In genomic region chr19:57748029-57748428, GRCh38 we compare ENCODE assay signal across 9 cellular contexts. TPM values are rescaled to one million over a fixed set of nuclear protein-coding genes. Genes with fewer than 3 reads are reported as not detected.
DNase-seq lines count a peak whose midpoint lies in the region; ATAC-seq and TF ChIP-seq lines count a peak whose summit lies in the region.
"Had no signal": no experiment of that assay in that cellular context is flagged by ENCODE, and none has a peak within 500 bp of the region (broad histone marks: within the 10 kb centered on the region; RNA-seq: fewer than 3 reads in every experiment).

No MANE protein-coding gene starts in this region.

- no peak for DNase-seq in Karpas-422
- DNase-seq in choroid plexus epithelial cell (ENCODE audit: low read depth), result no peak
- no peak for DNase-seq in naive thymus-derived CD4-positive, alpha-beta T cell
- DNase-seq in T-helper 9 cell, result no peak
- DNase-seq in amygdala (lab: John Stamatoyannopoulos, UW), result no peak
- no peak for DNase-seq in NCI-H82 (lab: John Stamatoyannopoulos, UW)
- DNase-seq in substantia nigra (lab: John Stamatoyannopoulos, UW), result no peak
- DNase-seq: NCI-H1048 had no signal

- peak overlapping the region in 3 of 9 donors; percentile 26 to 58 (median 44) for H3K27ac Mint-ChIP-seq in naive thymus-derived CD4-positive, alpha-beta T cell

- no peak overlapping the region for H2AFZ ChIP-seq in Karpas-422 (ENCODE audit: low read length)

- H3K79me2 ChIP-seq in Karpas-422 (ENCODE audit: low read length), result peaks cover 51% of the 10 kb centered on the region

- H3K27me3 Mint-ChIP-seq in naive thymus-derived CD4-positive, alpha-beta T cell, result no peaks in the 10 kb centered on the region

- H3K4me3 Mint-ChIP-seq in naive thymus-derived CD4-positive, alpha-beta T cell, result peak overlapping the region; percentile 76 to 99 (median 94)

- no peaks in the 10 kb centered on the region for H3K27me3 ChIP-seq in BLaER1
- no peaks in the 10 kb centered on the region for H3K27me3 ChIP-seq in Karpas-422 (ENCODE audit: low read length)
- H3K27me3 ChIP-seq in naive thymus-derived CD4-positive, alpha-beta T cell (ENCODE audit: control insufficient read depth in 2 of 2, insufficient read depth in 2 of 2, low read length in 2 of 2), result no peaks in the 10 kb centered on the region

- no peak for ATAC-seq in naive thymus-derived CD4-positive, alpha-beta T cell

- TF ChIP-seq CTCF in choroid plexus epithelial cell (conservative IDR thresholded peaks at IDR 0.05; ENCODE audit: low read depth, low read length), result no peak

- peaks cover 16% of the 10 kb centered on the region; the same call in 1 of the 2 replicates for H4K20me1 ChIP-seq in BLaER1
- no peaks in the 10 kb centered on the region for H4K20me1 ChIP-seq in Karpas-422 (ENCODE audit: insufficient read depth, low read depth, low read length)

- H3K4me2 ChIP-seq in BLaER1, result peak overlapping the region; percentile 98
- peak overlapping the region; percentile 97 for H3K4me2 ChIP-seq in Karpas-422 (ENCODE audit: low read depth, low read length, poor library complexity, severe bottlenecking)

- no peaks in the 10 kb centered on the region; the same call in 1 of the 2 replicates for H3K9me2 ChIP-seq in Karpas-422 (replicated peaks; ENCODE audit: insufficient read depth, low read length)

- H3K36me3 Mint-ChIP-seq in naive thymus-derived CD4-positive, alpha-beta T cell, result peaks cover 49 to 67% (median 60%) of the 10 kb centered on the region in 5 donors

- no peak overlapping the region for H3K9ac ChIP-seq in BLaER1
- H3K9ac ChIP-seq in Karpas-422 (ENCODE audit: low read length), result no peak overlapping the region

- peaks cover 15 to 89% (median 59%) of the 10 kb centered on the region in 11 donors for H3K9me3 Mint-ChIP-seq in naive thymus-derived CD4-positive, alpha-beta T cell

- H3K4me1 ChIP-seq in BLaER1, result peaks cover 23% of the 10 kb centered on the region
- H3K4me1 ChIP-seq in Karpas-422 (ENCODE audit: low read length), result peaks cover 11% of the 10 kb centered on the region
- H3K4me1 ChIP-seq in naive thymus-derived CD4-positive, alpha-beta T cell (ENCODE audit: control insufficient read depth in 2 of 2, insufficient read depth in 2 of 2, low read length in 2 of 2), result peaks cover 6 to 16% of the 10 kb centered on the region in 2 donors

- CTCF ChIA-PET in naive thymus-derived CD4-positive, alpha-beta T cell (lab: Charles Lee), result no interaction called here

- POLR2A ChIA-PET in naive thymus-derived CD4-positive, alpha-beta T cell (lab: Charles Lee), result interaction anchor here (1.1 to 2.2 kb wide), 2 partner anchors 20 to 67 kb away, joined by 8 to 13 read pairs; partner anchors contain the start of genes ZNF552 and ZNF671

- intact Hi-C loops in naive thymus-derived CD4-positive, alpha-beta T cell (cut with micrococcal nuclease), result loop anchor here (5.0 kb wide), 3 partner anchors 171 to 336 kb away; partner anchors contain the start of genes ZNF17 (in 1 of the 2), ZNF256 (in 1 of the 2) and ZNF416 (in 1 of the 2)

- H3K4me3 ChIP-seq in BLaER1 (peak overlapping the region; percentile 97), Karpas-422 (ENCODE audit: low read length) (peak overlapping the region; percentile 93), choroid plexus epithelial cell (ENCODE audit: low read depth, low read length) (peak overlapping the region; percentile 17)
- peak overlapping the region; percentile 86 for H3K4me3 ChIP-seq in naive thymus-derived CD4-positive, alpha-beta T cell (ENCODE audit: low read length)

- H3K27ac ChIP-seq in BLaER1, result no peak overlapping the region
- no peak overlapping the region for H3K27ac ChIP-seq in Karpas-422 (ENCODE audit: low read length)
- H3K27ac ChIP-seq in naive thymus-derived CD4-positive, alpha-beta T cell (ENCODE audit: low read depth, low read length), result no peak overlapping the region
- H3K27ac ChIP-seq in substantia nigra (ENCODE audit: low read depth, low read length, poor library complexity, severe bottlenecking), result no peak overlapping the region

- peaks cover 22% of the 10 kb centered on the region for H3K9me3 ChIP-seq in BLaER1
- H3K9me3 ChIP-seq in Karpas-422 (ENCODE audit: low read length), result peaks cover 55% of the 10 kb centered on the region
- H3K9me3 ChIP-seq in naive thymus-derived CD4-positive, alpha-beta T cell (ENCODE audit: control insufficient read depth in 2 of 3, low read length in 3 of 3), result peaks cover 3 to 53% (median 36%) of the 10 kb centered on the region in 3 experiments

- H3K36me3 ChIP-seq in BLaER1, result peaks cover 50% of the 10 kb centered on the region
- H3K36me3 ChIP-seq in Karpas-422 (ENCODE audit: insufficient read depth, low read length), result peaks cover 58% of the 10 kb centered on the region
- H3K36me3 ChIP-seq in naive thymus-derived CD4-positive, alpha-beta T cell (ENCODE audit: control insufficient read depth in 2 of 3, insufficient read depth in 3 of 3, low read length in 3 of 3), result peaks cover 22 to 59% (median 45%) of the 10 kb centered on the region in 3 experiments

- H3K4me1 Mint-ChIP-seq in naive thymus-derived CD4-positive, alpha-beta T cell, result peaks cover 13 to 40% (median 35%) of the 10 kb centered on the region in 7 donors

RNA-seq across cellular contexts. Expression of gene ZNF776, which starts 1.4 kb away (rescaled TPM):
- total RNA-seq in Karpas-422 (2014; rRNA removed; shearing (Covaris generic); ENCODE audit: low replicate concordance), result 13.1 and 33.4 TPM in 2 replicates
- 10 to 100 TPM; 18.9 to 52.3 (median 21.8) TPM for total RNA-seq in naive thymus-derived CD4-positive, alpha-beta T cell
- 10 to 100 TPM in 1 of 2 donors, 1 to 10 TPM in 1; 6.5 to 11.1 TPM for polyA plus RNA-seq in naive thymus-derived CD4-positive, alpha-beta T cell

RNA-seq across cellular contexts. Expression of gene ZNF671, which starts 20.6 kb away (rescaled TPM):
- 5.5 and 9.3 TPM in 2 replicates for total RNA-seq in Karpas-422 (2014; rRNA removed; shearing (Covaris generic); ENCODE audit: low replicate concordance)
- total RNA-seq in naive thymus-derived CD4-positive, alpha-beta T cell, result 10 to 100 TPM; 11.0 to 37.6 (median 14.6) TPM
- polyA plus RNA-seq in naive thymus-derived CD4-positive, alpha-beta T cell, result 10 to 100 TPM; 26.3 to 36.3 TPM

RNA-seq across cellular contexts. Expression of gene ZNF586, which starts 21.4 kb away (rescaled TPM):
- 33.7 and 35.9 TPM in 2 replicates for total RNA-seq in Karpas-422 (2014; rRNA removed; shearing (Covaris generic); ENCODE audit: low replicate concordance)
- 10 to 100 TPM; 16.4 to 47.5 (median 42.6) TPM for total RNA-seq in naive thymus-derived CD4-positive, alpha-beta T cell
- 10 to 100 TPM; 25.5 to 31.8 TPM for polyA plus RNA-seq in naive thymus-derived CD4-positive, alpha-beta T cell

RNA-seq across cellular contexts. Expression of gene ZNF154, which starts 39.0 kb away (rescaled TPM):
- 0.11 TPM in 1 of 2 replicates, not detected in the other for total RNA-seq in Karpas-422 (2014; rRNA removed; shearing (Covaris generic); ENCODE audit: low replicate concordance)
- 10 to 100 TPM in 1 of 5 experiments, 1 to 10 TPM in 4; 2.4 to 18.5 (median 6.9) TPM for total RNA-seq in naive thymus-derived CD4-positive, alpha-beta T cell
- 1 to 10 TPM in 1 of 2 donors, under 1 TPM in 1; 0.78 to 3.4 TPM for polyA plus RNA-seq in naive thymus-derived CD4-positive, alpha-beta T cell

Comparison
In these comparisons a context has a peak if more than half of its experiments do, and no peak if none do; other contexts are left out.
1. H3K4me3 ChIP-seq: peak in every context shown above with its lines; median percentile 97 in BLaER1; 93 in Karpas-422; 86 in naive thymus-derived CD4-positive, alpha-beta T cell; 17 in choroid plexus epithelial cell.